ENCODE assay signal across 1 cellular context in genomic region chr9:111375062-111375461, GRCh38.
TF ChIP-seq lines count a peak whose summit lies in the region.

No MANE protein-coding gene starts in this region.

TF ChIP-seq in A549, 52 proteins besides CTCF, POLR2A, EP300 and RAD21 (continued from another document):
- TF ChIP-seq TP53 (CRISPR knock-in tag; IDR thresholded peaks at IDR 0.05) (no peak), FOXS1 (CRISPR knock-in tag; IDR thresholded peaks at IDR 0.05) (no peak), BHLHE40 (IDR thresholded peaks at IDR 0.05; ENCODE audit: low read depth, low read length) (no peak)
